ENCODE assay signal across 10 cellular contexts in the genomic region with DNA sequence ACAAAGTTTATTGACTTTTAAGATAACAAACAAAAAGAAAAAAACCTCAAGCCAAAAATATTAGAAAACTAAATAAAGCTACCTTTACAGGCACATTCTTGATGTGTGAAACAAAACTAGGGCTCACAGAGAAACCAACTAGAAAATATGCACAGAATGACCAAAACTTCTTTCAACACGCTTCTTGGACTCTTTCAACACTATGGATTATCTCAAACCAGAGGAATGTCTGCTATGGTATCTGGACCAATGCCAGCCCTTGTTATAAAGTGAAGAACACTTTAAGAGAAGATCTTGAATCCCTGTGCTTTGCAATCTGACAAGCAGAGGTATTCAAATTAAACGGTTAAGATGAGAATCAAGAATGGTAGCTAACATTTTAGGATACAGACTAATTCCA.
DNase-seq lines count a peak whose midpoint lies in the region; ATAC-seq, FAIRE-seq and TF ChIP-seq lines count a peak whose summit lies in the region.
"Had no signal": no experiment of that assay in that cellular context is flagged by ENCODE, and none has a peak within 500 bp of the region (broad histone marks: within the 10 kb centered on the region; RNA-seq: fewer than 3 reads in every experiment).

No MANE protein-coding gene starts in this region.

- no peak for TF ChIP-seq POLR2A in IMR-90 (IDR thresholded peaks at IDR 0.05; ENCODE audit: low read depth, low read length)

- H2BK20ac ChIP-seq in IMR-90 (ENCODE audit: low read depth, low read length), result peak overlapping the region; percentile 26; the same call in 1 of the 2 replicates

- no peaks in the 10 kb centered on the region for H3K36me3 Mint-ChIP-seq in activated naive CD4-positive, alpha-beta T cell treated with anti-CD3 and anti-CD28 coated beads, Interleukin-2, amount 50 U/mL, for 72 hours

- no peak overlapping the region for H2BK15ac ChIP-seq in IMR-90 (ENCODE audit: low read depth, low read length)

- H3K4me3 ChIP-seq in IMR-90 (ENCODE audit: insufficient read depth, low read depth, low read length), result no peak overlapping the region
- no peak overlapping the region for H3K4me3 ChIP-seq in bronchial epithelial cell (ENCODE audit: low read depth, low read length)
- no peak overlapping the region for H3K4me3 ChIP-seq in mesodermal cell (ENCODE audit: extremely low read depth, insufficient read depth, low read length, poor library complexity, severe bottlenecking)

- H2BK120ac ChIP-seq in IMR-90 (ENCODE audit: low read depth, low read length), result peak overlapping the region; percentile 47; the same call in 1 of the 2 replicates

- H3K14ac ChIP-seq in IMR-90 (replicated peaks; ENCODE audit: low read depth, low read length), result 0 out of 2 replicates have a peak overlapping the region, but pooled peaks have one; percentile 57

- no peak overlapping the region; the same call in 1 of the 2 replicates for H3K9ac ChIP-seq in IMR-90 (ENCODE audit: low read depth, low read length)

- 0 out of 2 replicates have a peak overlapping the region, but pooled peaks have one; percentile 7 for H3K56ac ChIP-seq in IMR-90 (ENCODE audit: extremely low read depth, insufficient read depth, low read length)

- H3K4me1 ChIP-seq in IMR-90 (ENCODE audit: control insufficient read depth, insufficient read depth, low read length), result peaks cover 6% of the 10 kb centered on the region
- peaks cover 22% of the 10 kb centered on the region for H3K4me1 ChIP-seq in mesodermal cell (ENCODE audit: control insufficient read depth, insufficient read depth, low read length, poor library complexity, severe bottlenecking)

- FAIRE-seq in bronchial epithelial cell (lab: Jason Lieb, UNC) (no peak), GM19239 (lab: Jason Lieb, UNC) (no peak)

- intact Hi-C loops in IMR-90 (cut with micrococcal nuclease), result no loop called here

- in situ Hi-C loops in IMR-90 (cut with MboI; ENCODE audit: low sequenced_read_pairs), result no loop called here

- dilution Hi-C loops in IMR-90 (cut with HindIII; ENCODE audit: low sequenced_read_pairs, unreplicated experiment), result no loop called here

- ATAC-seq in IMR-90 (ENCODE audit: low read depth), result peak; percentile 80
- ATAC-seq in activated naive CD4-positive, alpha-beta T cell treated with anti-CD3 and anti-CD28 coated beads, Interleukin-2, amount 50 U/mL, for 72 hours, result no peak

- no TSS peak for BruUV-seq in IMR-90 (replicated peaks; lab: Mats Ljungman, UMichigan)

- H2AFZ ChIP-seq in IMR-90 (replicated peaks; ENCODE audit: low read length, poor library complexity), result no peak overlapping the region

- no peak overlapping the region; the same call in 1 of the 2 replicates for H3K4ac ChIP-seq in IMR-90 (ENCODE audit: low read depth, low read length)

- peak overlapping the region; percentile 97 for H2BK5ac ChIP-seq in IMR-90 (ENCODE audit: low read depth, low read length, poor library complexity, severe bottlenecking)

- H3K9me1 ChIP-seq in IMR-90 (ENCODE audit: insufficient read depth, low read length), result peaks cover 3% of the 10 kb centered on the region

- no peak overlapping the region for H3K18ac ChIP-seq in IMR-90 (ENCODE audit: low read depth, low read length)

- H4K91ac ChIP-seq in IMR-90 (ENCODE audit: insufficient read depth, low read depth, low read length), result no peak overlapping the region

- TF ChIP-seq RAD21 in IMR-90 (IDR thresholded peaks at IDR 0.05; ENCODE audit: low read length), result no peak

- H3K27ac Mint-ChIP-seq in activated naive CD4-positive, alpha-beta T cell treated with anti-CD3 and anti-CD28 coated beads, Interleukin-2, amount 50 U/mL, for 72 hours, result no peak overlapping the region

- H3K27ac ChIP-seq in IMR-90 (ENCODE audit: insufficient read depth, low read length), result no peak overlapping the region
- peak overlapping the region; percentile 88 for H3K27ac ChIP-seq in mesodermal cell (ENCODE audit: low read depth, low read length, severe bottlenecking)

- H3K27me3 ChIP-seq in IMR-90 (ENCODE audit: control insufficient read depth, insufficient read depth, low read length), result no peaks in the 10 kb centered on the region
- H3K27me3 ChIP-seq in bronchial epithelial cell (ENCODE audit: control insufficient read depth, insufficient read depth, low read length), result no peaks in the 10 kb centered on the region

- no peaks in the 10 kb centered on the region for H3K9me3 Mint-ChIP-seq in activated naive CD4-positive, alpha-beta T cell treated with anti-CD3 and anti-CD28 coated beads, Interleukin-2, amount 50 U/mL, for 72 hours

- DNase-seq in COLO829 (ENCODE audit: low spot score) (peak; percentile 47), IMR-90 (peak; percentile 94), bronchial epithelial cell (ENCODE audit: low read depth) (peak; percentile 93), GM19239 (ENCODE audit: insufficient read length, low spot score) (no peak), NCI-H1436 treated with DMSO at 0.1 percent for 48 hours (lab: John Stamatoyannopoulos, UW) (no peak)
- no peak for DNase-seq in activated naive CD4-positive, alpha-beta T cell treated with anti-CD3 and anti-CD28 coated beads, Interleukin-2, amount 50 U/mL, for 72 hours (ENCODE audit: low spot score in 2 of 2)
- no peak for DNase-seq in activated naive CD4-positive, alpha-beta T cell (lab: John Stamatoyannopoulos, UW)
- DNase-seq: activated CD4-positive, alpha-beta T cell treated with anti-CD3 and anti-CD28 coated beads, Interleukin-2, amount 50 U/mL, for 48 hours; cerebellar nuclear complex had no signal

- H3K9me3 ChIP-seq in IMR-90 (ENCODE audit: control insufficient read depth, insufficient read depth, low read length) (no peaks in the 10 kb centered on the region), mesodermal cell (ENCODE audit: control insufficient read depth, low read length) (no peaks in the 10 kb centered on the region)

- H4K20me1 ChIP-seq in IMR-90 (ENCODE audit: insufficient read depth, low read length), result no peaks in the 10 kb centered on the region

- peaks cover 6 to 13% of the 10 kb centered on the region in 2 experiments; a peak in 3 of 4 replicates for H3K79me1 ChIP-seq in IMR-90 (ENCODE audit: low read depth in 1 of 2, low read length in 2 of 2)

- peak overlapping the region; percentile 86; the same call in 1 of the 2 replicates for H3K4me2 ChIP-seq in IMR-90 (ENCODE audit: low read depth, low read length)

- no peaks in the 10 kb centered on the region for H3K36me3 ChIP-seq in IMR-90 (ENCODE audit: control insufficient read depth, insufficient read depth, low read length)
- no peaks in the 10 kb centered on the region for H3K36me3 ChIP-seq in bronchial epithelial cell (ENCODE audit: control insufficient read depth, insufficient read depth, low read length)
- no peaks in the 10 kb centered on the region for H3K36me3 ChIP-seq in mesodermal cell (ENCODE audit: control insufficient read depth, insufficient read depth, low read length)

- H2AK9ac ChIP-seq in IMR-90 (replicated peaks; ENCODE audit: low read depth, low read length, poor library complexity), result no peak overlapping the region

- 0 out of 2 replicates have a peak overlapping the region, but pooled peaks have one; percentile 36 for H4K5ac ChIP-seq in IMR-90 (ENCODE audit: low read depth, low read length)

- TF ChIP-seq CTCF in IMR-90 (conservative IDR thresholded peaks at IDR 0.05; ENCODE audit: low read depth, low read length) (no peak), bronchial epithelial cell (IDR thresholded peaks at IDR 0.05; ENCODE audit: insufficient read depth, low read length, severe bottlenecking) (no peak)

- no peak overlapping the region for H3K23ac ChIP-seq in IMR-90 (ENCODE audit: low read depth, low read length)

- H4K8ac ChIP-seq in IMR-90 (ENCODE audit: low read depth in 2 of 2, low read length in 2 of 2), result peak overlapping the region in 1 of 2 experiments; percentile 42; a peak in 1 of 4 replicates

- no peak overlapping the region for H2AK5ac ChIP-seq in IMR-90 (ENCODE audit: low read depth, low read length)

- POLR2A ChIA-PET in IMR-90 (lab: Charles Lee; ENCODE audit: unreplicated experiment), result no interaction called here

- CTCF ChIA-PET in IMR-90 (lab: Yijun Ruan, JAX), result interaction anchor here (0.5 to 0.6 kb wide), 2 partner anchors 27 to 372 kb away, joined by 3 read pairs; no protein-coding TSS in a partner anchor

- WGBS in IMR-90 (ENCODE audit: extremely low coverage in 2 of 2, insufficient read length in 1 of 2), 2 experiments, result no CpG with 5 or more reads among the region's 2 CpGs
- WGBS in mesodermal cell (ENCODE audit: insufficient coverage in 2 of 2), 2 experiments, result 80% methylated on average over 1 of the region's 2 CpGs

TF ChIP-seq in IMR-90, 13 proteins besides CTCF, POLR2A, EP300 and RAD21:
- TF ChIP-seq CEBPB (IDR thresholded peaks at IDR 0.05; ENCODE audit: low read depth, low read length) (peak; percentile 77), CHD1 (IDR thresholded peaks at IDR 0.05; ENCODE audit: low read depth, low read length) (no peak), BHLHE40 (IDR thresholded peaks at IDR 0.05; ENCODE audit: low read depth, low read length) (peak; percentile 12; the same call in 1 of the 2 replicates), NFE2L2 (IDR thresholded peaks at IDR 0.05; ENCODE audit: low read depth, low read length) (no peak)

Comparison
In these comparisons a context has a peak if more than half of its experiments do, and no peak if none do; other contexts are left out.
1. DNase-seq: peak in COLO829 (single experiment), IMR-90 (single experiment) and bronchial epithelial cell (single experiment); none in GM19239 (single experiment), activated naive CD4-positive, alpha-beta T cell treated with anti-CD3 and anti-CD28 coated beads, Interleukin-2, amount 50 U/mL, for 72 hours (0 of 2), NCI-H1436 treated with DMSO at 0.1 percent for 48 hours (single experiment) and activated naive CD4-positive, alpha-beta T cell (0 of 4).